ENCODE assay signal across 8 cellular contexts in genomic region chr15:40594429-40594836, GRCh38. TPM values are rescaled to one million over a fixed set of nuclear protein-coding genes. Genes with fewer than 3 reads are reported as not detected.
DNase-seq lines count a peak whose midpoint lies in the region; ATAC-seq, FAIRE-seq and TF ChIP-seq lines count a peak whose summit lies in the region.

No MANE protein-coding gene starts in this region.

- TF ChIP-seq POLR2A in H54 (IDR thresholded peaks at IDR 0.05; ENCODE audit: low read depth, low read length) = no peak

- 0 to 1% methylated on average over 31 of the region's 31 CpGs for WGBS in esophagus, 2 donors

- peak; percentile 31 for DNase-seq in 8988T
- peak; percentile 21 for DNase-seq in GF-D8 (lab: John Stamatoyannopoulos, UW)
- peak; percentile 35 for DNase-seq in H54 (ENCODE audit: insufficient read length, low spot score)
- peak; percentile 76 for DNase-seq in SW480 (ENCODE audit: low spot score)
- peak; percentile 64 for DNase-seq in natural killer cell treated with Interleukin-12 subunit alpha and Interleukin-12 subunit beta and Interleukin-15 and Interleukin-18, amount 100 ng/mL, for 72 hours (ENCODE audit: low spot score)
- no peak for DNase-seq in putamen (ENCODE audit: low spot score)

- peak overlapping the region; percentile 97 for H3K4me3 Mint-ChIP-seq in natural killer cell treated with Interleukin-12 subunit alpha and Interleukin-12 subunit beta and Interleukin-15 and Interleukin-18, amount 100 ng/mL, for 72 hours

- peak overlapping the region; percentile 77 for H3K4me2 ChIP-seq in KMS-11

- H3K4me1 ChIP-seq in KMS-11 (ENCODE audit: low read depth, poor library complexity, severe bottlenecking) (peaks cover 33% of the 10 kb centered on the region), esophagus (ENCODE audit: control insufficient read depth in 2 of 2, insufficient read depth in 2 of 2, low read length in 1 of 2) (no peaks in the 10 kb centered on the region)

- no peaks in the 10 kb centered on the region for H3K27me3 ChIP-seq in KMS-11 (ENCODE audit: insufficient read depth, low read depth)
- no peaks in the 10 kb centered on the region for H3K27me3 ChIP-seq in esophagus (ENCODE audit: control insufficient read depth in 1 of 2, insufficient read depth in 2 of 2, low read length in 2 of 2)

- peak overlapping the region; percentile 86 for H3K9ac ChIP-seq in KMS-11

- peak overlapping the region; percentile 97 to 98 for H3K27ac Mint-ChIP-seq in natural killer cell treated with Interleukin-12 subunit alpha and Interleukin-12 subunit beta and Interleukin-15 and Interleukin-18, amount 100 ng/mL, for 72 hours

- no peak overlapping the region for H3K4me3 ChIP-seq in KMS-11 (IDR thresholded peaks at IDR 0.05; ENCODE audit: insufficient read depth, low read depth, low read length)
- H3K4me3 ChIP-seq in esophagus (ENCODE audit: low read depth in 1 of 2, low read length in 2 of 2) = peak overlapping the region; percentile 77 to 83

- H3K9me3 ChIP-seq in esophagus (ENCODE audit: control insufficient read depth in 2 of 2, insufficient read depth in 1 of 2, low read depth in 1 of 2, low read length in 1 of 2) = no peaks in the 10 kb centered on the region

- H3K9me3 Mint-ChIP-seq in natural killer cell treated with Interleukin-12 subunit alpha and Interleukin-12 subunit beta and Interleukin-15 and Interleukin-18, amount 100 ng/mL, for 72 hours = no peaks in the 10 kb centered on the region

- no peaks in the 10 kb centered on the region for H4K20me1 ChIP-seq in KMS-11 (ENCODE audit: insufficient read depth)

- no peaks in the 10 kb centered on the region for H3K36me3 ChIP-seq in KMS-11 (ENCODE audit: insufficient read depth)
- no peaks in the 10 kb centered on the region for H3K36me3 ChIP-seq in esophagus (ENCODE audit: control insufficient read depth in 2 of 2, insufficient read depth in 2 of 2, low read length in 1 of 2)

- H3K27me3 Mint-ChIP-seq in natural killer cell treated with Interleukin-12 subunit alpha and Interleukin-12 subunit beta and Interleukin-15 and Interleukin-18, amount 100 ng/mL, for 72 hours = no peaks in the 10 kb centered on the region

- FAIRE-seq in H54 (lab: Jason Lieb, UNC) = no peak

- ATAC-seq in natural killer cell treated with Interleukin-12 subunit alpha and Interleukin-12 subunit beta and Interleukin-15 and Interleukin-18, amount 100 ng/mL, for 72 hours = peak; percentile 66 to 74

- peaks cover 49% of the 10 kb centered on the region for H3K79me2 ChIP-seq in KMS-11 (ENCODE audit: insufficient read depth, low read depth)

- no peak for TF ChIP-seq CTCF in KMS-11 (conservative IDR thresholded peaks at IDR 0.05; ENCODE audit: low read depth, low read length)

- peak overlapping the region; percentile 62 for H2AFZ ChIP-seq in KMS-11 (ENCODE audit: low read depth)

- no peaks in the 10 kb centered on the region for H3K36me3 Mint-ChIP-seq in natural killer cell treated with Interleukin-12 subunit alpha and Interleukin-12 subunit beta and Interleukin-15 and Interleukin-18, amount 100 ng/mL, for 72 hours

- peaks cover 27 to 28% of the 10 kb centered on the region in 2 donors for H3K4me1 Mint-ChIP-seq in natural killer cell treated with Interleukin-12 subunit alpha and Interleukin-12 subunit beta and Interleukin-15 and Interleukin-18, amount 100 ng/mL, for 72 hours (ENCODE audit: low read depth in 2 of 2)

- H3K27ac ChIP-seq in KMS-11 = peak overlapping the region; percentile 85
- peak overlapping the region; percentile 75 to 89 for H3K27ac ChIP-seq in esophagus (ENCODE audit: low read depth in 2 of 2, low read length in 1 of 2)

RNA-seq across cellular contexts. Expression of gene KNL1, which starts 0.4 kb away (rescaled TPM):
- polyA plus RNA-seq in esophagus = 1 to 10 TPM; 1.8 to 2.6 TPM
- 10 to 100 TPM; 20.1 to 48.6 TPM for total RNA-seq in natural killer cell treated with Interleukin-12 subunit alpha and Interleukin-12 subunit beta and Interleukin-15 and Interleukin-18, amount 100 ng/mL, for 72 hours

RNA-seq across cellular contexts. Expression of gene RPUSD2, which starts 25.3 kb away (rescaled TPM):
- polyA plus RNA-seq in esophagus = 1 to 10 TPM; 5.0 to 7.3 TPM
- total RNA-seq in natural killer cell treated with Interleukin-12 subunit alpha and Interleukin-12 subunit beta and Interleukin-15 and Interleukin-18, amount 100 ng/mL, for 72 hours = 10 to 100 TPM; 14.3 to 19.0 TPM

RNA-seq across cellular contexts. Expression of gene CCDC32, which starts 29.6 kb away (rescaled TPM):
- 10 to 100 TPM in 1 of 2 donors, 1 to 10 TPM in 1; 7.9 to 11.1 TPM for polyA plus RNA-seq in esophagus
- total RNA-seq in natural killer cell treated with Interleukin-12 subunit alpha and Interleukin-12 subunit beta and Interleukin-15 and Interleukin-18, amount 100 ng/mL, for 72 hours = 10 to 100 TPM; 49.0 to 52.5 TPM
